Comparison of ENCODE assay signal across 14 cellular contexts in the genomic region with DNA sequence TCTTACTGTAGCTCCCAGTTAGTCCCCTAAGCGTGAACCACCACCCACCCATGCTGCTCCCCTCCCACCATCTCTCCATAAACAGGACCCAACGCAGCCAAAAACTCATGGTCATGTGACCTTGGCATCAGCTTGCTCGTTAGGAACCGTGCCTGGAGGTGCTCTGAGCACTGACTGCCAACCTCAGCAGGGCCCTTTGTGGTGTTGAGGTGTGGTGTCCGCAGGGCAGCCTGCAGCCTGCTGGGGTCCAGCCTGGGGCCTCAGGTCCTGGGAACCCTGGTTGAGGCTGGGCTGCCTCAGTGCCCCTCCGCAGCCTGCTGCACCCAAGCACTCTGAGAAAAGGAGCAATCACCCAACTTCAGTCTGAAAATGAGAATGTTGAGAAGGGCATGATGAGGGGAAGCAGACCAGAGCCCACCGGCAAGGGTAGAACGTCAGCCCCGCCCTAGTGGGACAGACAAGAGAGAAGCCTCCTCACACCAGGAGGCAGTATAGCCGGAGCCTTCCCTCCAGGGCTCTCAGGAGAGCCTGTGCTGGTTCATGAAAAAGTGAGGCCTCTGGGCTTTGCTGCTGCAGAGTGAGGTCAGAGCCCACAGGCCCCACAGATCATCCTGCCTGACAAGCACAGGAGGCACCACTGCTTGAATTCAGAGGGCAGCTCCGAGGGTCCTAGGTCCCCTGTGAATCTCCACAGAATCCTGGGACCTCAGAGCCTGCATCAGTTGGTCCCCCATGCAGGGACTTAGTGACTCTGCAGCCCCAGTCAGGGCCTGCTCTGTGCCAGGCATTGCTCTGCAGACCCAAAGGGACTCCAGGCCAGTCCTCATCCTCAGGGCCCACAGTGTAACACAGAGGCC. TPM values are rescaled to one million over a fixed set of nuclear protein-coding genes. Genes with fewer than 3 reads are reported as not detected.
DNase-seq lines count a peak whose midpoint lies in the region; ATAC-seq and TF ChIP-seq lines count a peak whose summit lies in the region.
"Had no signal": no experiment of that assay in that cellular context is flagged by ENCODE, and none has a peak within 500 bp of the region (broad histone marks: within the 10 kb centered on the region; RNA-seq: fewer than 3 reads in every experiment).

No MANE protein-coding gene starts in this region.

- H3K27ac ChIP-seq in SK-N-SH (ENCODE audit: low read depth in 2 of 2, low read length in 1 of 2) (peak overlapping the region in 1 of 2 experiments; percentile 72; a peak in 2 of 4 replicates), duodenal mucosa (ENCODE audit: low read depth, low read length) (peak overlapping the region; percentile 23), tibial artery (peak overlapping the region; percentile 95 to 100)
- H3K27ac ChIP-seq: 22Rv1 had no signal

- ATAC-seq in SK-N-SH treated with all-trans-retinoic acid at 6 μM for 48 hours: no peak
- ATAC-seq: activated T-cell treated with anti-CD3 and anti-CD28 coated beads, Interleukin-2, amount 50 U/mL, for 4 hours had no signal

- no peaks in the 10 kb centered on the region for H3K79me2 ChIP-seq in SK-N-SH (ENCODE audit: insufficient read depth)

- peaks cover 0 to 3% of the 10 kb centered on the region in 2 experiments; a peak in 1 of 4 replicates for H3K4me1 ChIP-seq in SK-N-SH (ENCODE audit: control insufficient read depth in 1 of 2, insufficient read depth in 2 of 2, low read depth in 1 of 2, low read length in 1 of 2)
- peaks cover 0 to 17% of the 10 kb centered on the region in 2 donors for H3K4me1 ChIP-seq in duodenal mucosa (ENCODE audit: control insufficient read depth in 1 of 2, insufficient read depth in 2 of 2, low read length in 2 of 2)
- H3K4me1 ChIP-seq in tibial artery: peaks cover 4 to 42% (median 34%) of the 10 kb centered on the region in 4 donors

- H3F3A ChIP-seq in SK-N-SH (replicated peaks; ENCODE audit: insufficient read depth): peaks cover 6% of the 10 kb centered on the region

- H2AFZ ChIP-seq in SK-N-SH (ENCODE audit: low read depth): no peak overlapping the region

- WGBS in SK-N-SH (ENCODE audit: low lambda C conversion rate): 80% methylated on average over 7 of the region's 11 CpGs

- H3K9ac ChIP-seq in SK-N-SH (no peak overlapping the region), duodenal mucosa (ENCODE audit: low read depth in 1 of 2, low read length in 2 of 2) (no peak overlapping the region)

- H3K36me3 ChIP-seq in SK-N-SH (replicated peaks in 1 of 2; ENCODE audit: control insufficient read depth in 1 of 2, insufficient read depth in 2 of 2, low read length in 1 of 2): no peaks in the 10 kb centered on the region
- no peaks in the 10 kb centered on the region for H3K36me3 ChIP-seq in duodenal mucosa (ENCODE audit: control insufficient read depth in 1 of 2, insufficient read depth in 2 of 2, low read length in 2 of 2)
- H3K36me3 ChIP-seq in tibial artery: no peaks in the 10 kb centered on the region

- H3K4me2 ChIP-seq in SK-N-SH: no peak overlapping the region

- no peak for TF ChIP-seq CTCF in SK-N-SH (IDR thresholded peaks at IDR 0.05)
- no peak for TF ChIP-seq CTCF in tibial artery (IDR thresholded peaks at IDR 0.05)

- TF ChIP-seq EP300 in SK-N-SH (IDR thresholded peaks at IDR 0.05; ENCODE audit: borderline replicate concordance in 1 of 2, low read depth in 1 of 2, low read length in 1 of 2): no peak

- POLR2A ChIA-PET in SK-N-SH (lab: Yijun Ruan, JAX): no interaction called here

- no peaks in the 10 kb centered on the region for H3K27me3 ChIP-seq in SK-N-SH (ENCODE audit: insufficient read depth)
- H3K27me3 ChIP-seq in duodenal mucosa (ENCODE audit: control insufficient read depth in 1 of 2, insufficient read depth in 2 of 2, low read length in 2 of 2): peaks cover 0 to 11% of the 10 kb centered on the region in 2 donors
- H3K27me3 ChIP-seq in tibial artery: no peaks in the 10 kb centered on the region

- H3K4me3 ChIP-seq in SK-N-SH (ENCODE audit: low read depth in 2 of 2, low read length in 1 of 2) (no peak overlapping the region), duodenal mucosa (ENCODE audit: low read depth in 1 of 2, low read length in 2 of 2) (no peak overlapping the region), tibial artery (no peak overlapping the region)

- intact Hi-C loops in tibial artery (cut with DNase I; ENCODE audit: low total_unique reads): loop anchor here (5.0 kb wide), 1 partner anchor 36 kb away; no protein-coding TSS in a partner anchor

- no peaks in the 10 kb centered on the region; the same call in 1 of the 2 replicates for H3K9me3 ChIP-seq in SK-N-SH
- H3K9me3 ChIP-seq in duodenal mucosa (ENCODE audit: control insufficient read depth in 1 of 2, low read length in 2 of 2): peaks cover 0 to 3% of the 10 kb centered on the region in 2 donors
- H3K9me3 ChIP-seq in tibial artery: no peaks in the 10 kb centered on the region

- DNase-seq in SK-N-SH: no peak
- peak; percentile 9 for DNase-seq in mucosa of gallbladder (ENCODE audit: low spot score)
- DNase-seq in tibial artery: no peak
- no peak for DNase-seq in NCI-H226
- no peak for DNase-seq in NCI-H2107 (lab: John Stamatoyannopoulos, UW)
- DNase-seq in UCSD-AML1 (lab: John Stamatoyannopoulos, UW; ENCODE audit: unreplicated experiment): no peak
- DNase-seq: activated T-cell treated with anti-CD3 and anti-CD28 coated beads, Interleukin-2, amount 50 U/mL, for 4 hours; cortex of kidney; DND-41; Kasumi-1; NCI-H524 treated with DMSO at 0.1 percent for 48 hours had no signal

- H4K20me1 ChIP-seq in SK-N-SH (ENCODE audit: insufficient read depth): no peaks in the 10 kb centered on the region

- H3K9me2 ChIP-seq in SK-N-SH: no peaks in the 10 kb centered on the region

- CTCF ChIA-PET in SK-N-SH (lab: Yijun Ruan, JAX): interaction anchor here (1.1 kb wide), 1 partner anchor 10 kb away, joined by 4 read pairs; no protein-coding TSS in a partner anchor

- TF ChIP-seq RAD21 in SK-N-SH (IDR thresholded peaks at IDR 0.05; ENCODE audit: low read length): no peak

TF ChIP-seq in SK-N-SH, 30 proteins besides CTCF, POLR2A, EP300 and RAD21:
- TF ChIP-seq MAX (IDR thresholded peaks at IDR 0.05; ENCODE audit: low read depth) (no peak), FOSL2 (IDR thresholded peaks at IDR 0.05; ENCODE audit: borderline replicate concordance, low read depth) (no peak), EZH2phosphoT487 (IDR thresholded peaks at IDR 0.05; ENCODE audit: borderline replicate concordance, low read depth) (no peak)
- TF ChIP-seq, protein P1, sequence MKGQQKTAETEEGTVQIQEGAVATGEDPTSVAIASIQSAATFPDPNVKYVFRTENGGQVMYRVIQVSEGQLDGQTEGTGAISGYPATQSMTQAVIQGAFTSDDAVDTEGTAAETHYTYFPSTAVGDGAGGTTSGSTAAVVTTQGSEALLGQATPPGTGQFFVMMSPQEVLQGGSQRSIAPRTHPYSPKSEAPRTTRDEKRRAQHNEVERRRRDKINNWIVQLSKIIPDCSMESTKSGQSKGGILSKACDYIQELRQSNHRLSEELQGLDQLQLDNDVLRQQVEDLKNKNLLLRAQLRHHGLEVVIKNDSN (IDR thresholded peaks at IDR 0.05; ENCODE audit: borderline replicate concordance, low read depth): peak; percentile 19; the same call in 1 of the 2 replicates

TF ChIP-seq in SK-N-SH treated with all-trans-retinoic acid at 6 μM for 48 hours, 23 proteins besides CTCF, POLR2A, EP300 and RAD21 (continues in another document):
- TF ChIP-seq SNAI2 (CRISPR knock-in tag; IDR thresholded peaks at IDR 0.05) (no peak), ZFP30 (CRISPR knock-in tag; IDR thresholded peaks at IDR 0.05) (no peak), ZNF565 (CRISPR knock-in tag; conservative IDR thresholded peaks at IDR 0.05; ENCODE audit: low read depth) (no peak), RARB (CRISPR knock-in tag; IDR thresholded peaks at IDR 0.05) (no peak), ESRRG (CRISPR knock-in tag; IDR thresholded peaks at IDR 0.05) (no peak), BACH2 (CRISPR knock-in tag; IDR thresholded peaks at IDR 0.05; ENCODE audit: borderline replicate concordance) (no peak), ISL1 (CRISPR knock-in tag; IDR thresholded peaks at IDR 0.05) (no peak), ZNF70 (CRISPR knock-in tag; IDR thresholded peaks at IDR 0.05) (no peak), ZFP3 (CRISPR knock-in tag; IDR thresholded peaks at IDR 0.05) (no peak), TOX (CRISPR knock-in tag; IDR thresholded peaks at IDR 0.05; ENCODE audit: borderline replicate concordance) (no peak), ZNF8 (CRISPR knock-in tag; IDR thresholded peaks at IDR 0.05) (no peak), ZC3H10 (CRISPR knock-in tag; IDR thresholded peaks at IDR 0.05) (no peak)
- TF ChIP-seq, protein P2, sequence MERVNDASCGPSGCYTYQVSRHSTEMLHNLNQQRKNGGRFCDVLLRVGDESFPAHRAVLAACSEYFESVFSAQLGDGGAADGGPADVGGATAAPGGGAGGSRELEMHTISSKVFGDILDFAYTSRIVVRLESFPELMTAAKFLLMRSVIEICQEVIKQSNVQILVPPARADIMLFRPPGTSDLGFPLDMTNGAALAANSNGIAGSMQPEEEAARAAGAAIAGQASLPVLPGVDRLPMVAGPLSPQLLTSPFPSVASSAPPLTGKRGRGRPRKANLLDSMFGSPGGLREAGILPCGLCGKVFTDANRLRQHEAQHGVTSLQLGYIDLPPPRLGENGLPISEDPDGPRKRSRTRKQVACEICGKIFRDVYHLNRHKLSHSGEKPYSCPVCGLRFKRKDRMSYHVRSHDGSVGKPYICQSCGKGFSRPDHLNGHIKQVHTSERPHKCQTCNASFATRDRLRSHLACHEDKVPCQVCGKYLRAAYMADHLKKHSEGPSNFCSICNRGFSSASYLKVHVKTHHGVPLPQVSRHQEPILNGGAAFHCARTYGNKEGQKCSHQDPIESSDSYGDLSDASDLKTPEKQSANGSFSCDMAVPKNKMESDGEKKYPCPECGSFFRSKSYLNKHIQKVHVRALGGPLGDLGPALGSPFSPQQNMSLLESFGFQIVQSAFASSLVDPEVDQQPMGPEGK (CRISPR knock-in tag; IDR thresholded peaks at IDR 0.05; ENCODE audit: borderline replicate concordance): no peak
- TF ChIP-seq, protein P3, sequence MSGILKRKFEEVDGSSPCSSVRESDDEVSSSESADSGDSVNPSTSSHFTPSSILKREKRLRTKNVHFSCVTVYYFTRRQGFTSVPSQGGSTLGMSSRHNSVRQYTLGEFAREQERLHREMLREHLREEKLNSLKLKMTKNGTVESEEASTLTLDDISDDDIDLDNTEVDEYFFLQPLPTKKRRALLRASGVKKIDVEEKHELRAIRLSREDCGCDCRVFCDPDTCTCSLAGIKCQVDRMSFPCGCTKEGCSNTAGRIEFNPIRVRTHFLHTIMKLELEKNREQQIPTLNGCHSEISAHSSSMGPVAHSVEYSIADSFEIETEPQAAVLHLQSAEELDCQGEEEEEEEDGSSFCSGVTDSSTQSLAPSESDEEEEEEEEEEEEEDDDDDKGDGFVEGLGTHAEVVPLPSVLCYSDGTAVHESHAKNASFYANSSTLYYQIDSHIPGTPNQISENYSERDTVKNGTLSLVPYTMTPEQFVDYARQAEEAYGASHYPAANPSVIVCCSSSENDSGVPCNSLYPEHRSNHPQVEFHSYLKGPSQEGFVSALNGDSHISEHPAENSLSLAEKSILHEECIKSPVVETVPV (CRISPR knock-in tag; IDR thresholded peaks at IDR 0.05): no peak

RNA-seq across cellular contexts. Expression of gene COL6A2, which starts 4.9 kb away (rescaled TPM):
- 66.6 and 108 TPM in 2 replicates for polyA plus RNA-seq in SK-N-SH (2012; rRNA removed)
- 38.5 and 67.6 TPM in 2 replicates for polyA plus RNA-seq in SK-N-SH (2012; cell fraction: cytosol; rRNA removed)
- polyA plus RNA-seq in SK-N-SH (2012; cell fraction: nucleus; rRNA removed): 184 and 188 TPM in 2 replicates
- total RNA-seq in mucosa of gallbladder: 1,004 TPM
